ENCODE assay signal across 8 cellular contexts in the genomic region with DNA sequence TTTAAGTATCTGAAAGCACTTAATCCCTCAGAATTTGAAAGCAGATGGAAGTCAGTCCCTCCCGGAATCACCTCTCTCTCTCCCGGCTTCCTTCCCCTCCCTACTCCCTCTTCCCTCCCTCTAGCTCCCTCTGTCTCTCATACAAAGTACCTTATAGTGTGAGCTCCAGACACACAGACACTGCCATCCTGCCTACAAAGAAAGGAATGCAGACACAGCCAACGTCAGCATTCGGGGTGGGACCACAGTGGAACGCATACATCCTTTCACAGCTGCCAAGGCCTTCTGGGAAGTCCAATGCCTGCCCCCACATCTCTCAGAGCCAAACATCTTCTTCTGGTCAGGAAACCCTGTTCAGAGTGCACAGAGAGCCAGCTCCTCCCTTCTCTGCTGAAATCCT. TPM values are rescaled to one million over a fixed set of nuclear protein-coding genes. Genes with fewer than 3 reads are reported as not detected.
DNase-seq lines count a peak whose midpoint lies in the region; ATAC-seq and TF ChIP-seq lines count a peak whose summit lies in the region.

No MANE protein-coding gene starts in this region.

- 0 to 3% methylated on average over 4 to 5 of the region's 5 CpGs for WGBS in GM23248 (ENCODE audit: low coverage in 1 of 2, low lambda C conversion rate in 2 of 2, missing lambda C conversion rate in 2 of 2), 2 experiments

- H3K4me1 Mint-ChIP-seq in nephron: peaks cover 90% of the 10 kb centered on the region
- H3K4me1 Mint-ChIP-seq in stimulated activated naive CD8-positive, alpha-beta T cell treated with anti-CD3 and anti-CD28 coated beads, Interleukin-15, amount 100 ng/mL, for 72 hours: peaks cover 85% of the 10 kb centered on the region

- no peaks in the 10 kb centered on the region for H3K9me2 ChIP-seq in GM23248 (ENCODE audit: insufficient read depth)

- H3K4me3 Mint-ChIP-seq in nephron: peak overlapping the region in 2 of 3 experiments; percentile 10 to 66
- no peak overlapping the region for H3K4me3 Mint-ChIP-seq in stimulated activated naive CD8-positive, alpha-beta T cell treated with anti-CD3 and anti-CD28 coated beads, Interleukin-15, amount 100 ng/mL, for 72 hours

- H3K36me3 Mint-ChIP-seq in nephron (ENCODE audit: low read depth): no peaks in the 10 kb centered on the region

- TF ChIP-seq CTCF in fibroblast of lung (conservative IDR thresholded peaks at IDR 0.05 in 1 of 2, IDR thresholded peaks at IDR 0.05 in 1 of 2; ENCODE audit: low read depth in 1 of 2, low read length in 2 of 2) (peak; percentile 54 to 67), nephron (IDR thresholded peaks at IDR 0.05; ENCODE audit: unreplicated experiment in 3 of 3) (peak; percentile 31 to 36 (median 31))

- H3K27me3 ChIP-seq in GM23248 (replicated peaks; ENCODE audit: insufficient read depth) (no peaks in the 10 kb centered on the region), fibroblast of lung (ENCODE audit: control insufficient read depth, insufficient read depth, low read length) (no peaks in the 10 kb centered on the region)

- H3K4me3 ChIP-seq in GM23248: peak overlapping the region; percentile 57
- H3K4me3 ChIP-seq in fibroblast of lung (replicated peaks in 1 of 4; ENCODE audit: control extremely low read depth in 1 of 4, insufficient read depth in 1 of 4, low read depth in 3 of 4, low read length in 4 of 4): peak overlapping the region in 1 of 4 experiments; percentile 29

- peak overlapping the region; percentile 92 for H3K27ac ChIP-seq in GM23248
- H3K27ac ChIP-seq in fibroblast of lung (ENCODE audit: insufficient read depth, low read length): peak overlapping the region; percentile 89

- H3K4me2 ChIP-seq in GM23248 (ENCODE audit: unreplicated experiment) (peak overlapping the region; percentile 86), fibroblast of lung (ENCODE audit: extremely low read depth, insufficient read depth, low read length) (peak overlapping the region; percentile 77)

- H3K27me3 Mint-ChIP-seq in nephron (ENCODE audit: low read depth): no peaks in the 10 kb centered on the region
- no peaks in the 10 kb centered on the region for H3K27me3 Mint-ChIP-seq in stimulated activated naive CD8-positive, alpha-beta T cell treated with anti-CD3 and anti-CD28 coated beads, Interleukin-15, amount 100 ng/mL, for 72 hours

- peak overlapping the region; percentile 75 for H3K9ac ChIP-seq in GM23248
- H3K9ac ChIP-seq in fibroblast of lung (ENCODE audit: insufficient read depth, low read length): no peak overlapping the region

- DNase-seq in GM23248 (peak; percentile 99), RPMI7951 (ENCODE audit: low read depth) (peak; percentile 93), fibroblast of lung (ENCODE audit: low read depth in 2 of 2) (peak; percentile 99 to 100)
- DNase-seq in stimulated activated naive CD8-positive, alpha-beta T cell treated with anti-CD3 and anti-CD28 coated beads, Interleukin-15, amount 100 ng/mL, for 72 hours: no peak

- H3K27ac Mint-ChIP-seq in nephron: peak overlapping the region; percentile 82 to 91 (median 87)
- H3K27ac Mint-ChIP-seq in stimulated activated naive CD8-positive, alpha-beta T cell treated with anti-CD3 and anti-CD28 coated beads, Interleukin-15, amount 100 ng/mL, for 72 hours: no peak overlapping the region

- H3F3A ChIP-seq in GM23248 (ENCODE audit: insufficient read depth): peaks cover 73% of the 10 kb centered on the region

- H3K4me1 ChIP-seq in GM23248 (ENCODE audit: insufficient read depth): peaks cover 82% of the 10 kb centered on the region
- peaks cover 52% of the 10 kb centered on the region for H3K4me1 ChIP-seq in fibroblast of lung (ENCODE audit: control insufficient read depth, extremely low read depth, insufficient read depth, low read length)

- no peaks in the 10 kb centered on the region for H3K36me3 ChIP-seq in GM23248 (ENCODE audit: low read depth)
- H3K36me3 ChIP-seq in fibroblast of lung (ENCODE audit: control insufficient read depth, insufficient read depth, low read length): no peaks in the 10 kb centered on the region

- H3K9me3 ChIP-seq in GM23248 (ENCODE audit: low read depth) (no peaks in the 10 kb centered on the region), fibroblast of lung (ENCODE audit: control insufficient read depth, insufficient read depth, low read depth, low read length) (no peaks in the 10 kb centered on the region)

- H3K79me2 ChIP-seq in GM23248 (ENCODE audit: insufficient read depth): peaks cover 77% of the 10 kb centered on the region
- H3K79me2 ChIP-seq in fibroblast of lung (ENCODE audit: control insufficient read depth, insufficient read depth, low read length): peaks cover 2% of the 10 kb centered on the region

- H4K20me1 ChIP-seq in GM23248 (ENCODE audit: insufficient read depth) (no peaks in the 10 kb centered on the region), fibroblast of lung (ENCODE audit: control insufficient read depth, extremely low read depth, insufficient read depth, low read length) (no peaks in the 10 kb centered on the region)

- no peaks in the 10 kb centered on the region for H3K9me3 Mint-ChIP-seq in nephron
- no peaks in the 10 kb centered on the region for H3K9me3 Mint-ChIP-seq in stimulated activated naive CD8-positive, alpha-beta T cell treated with anti-CD3 and anti-CD28 coated beads, Interleukin-15, amount 100 ng/mL, for 72 hours

- peak overlapping the region; percentile 46 for H2AFZ ChIP-seq in GM23248
- H2AFZ ChIP-seq in fibroblast of lung (ENCODE audit: low read length): no peak overlapping the region

- ATAC-seq in HG02884 (IDR thresholded peaks at IDR 0.05; ENCODE audit: unreplicated experiment): no peak
- ATAC-seq in stimulated activated naive CD8-positive, alpha-beta T cell treated with anti-CD3 and anti-CD28 coated beads, Interleukin-15, amount 100 ng/mL, for 72 hours: no peak
- no peak for ATAC-seq in activated CD4-positive, CD25-positive, alpha-beta regulatory T cell treated with anti-CD3 and anti-CD28 coated beads, Interleukin-2, amount 50 U/mL, for 24 hours
- no peak for ATAC-seq in HG02571 (IDR thresholded peaks at IDR 0.05; ENCODE audit: unreplicated experiment)

- in situ Hi-C loops in GM23248 (cut with MboI): no loop called here

RNA-seq across cellular contexts. Expression of gene NOD1, which starts 9.3 kb away (rescaled TPM):
- total RNA-seq in GM23248 (2014; rRNA removed; shearing (Covaris generic)): 8.6 and 11.1 TPM in 2 replicates
- polyA plus RNA-seq in GM23248 (2016; fragmentation: Nextera tagmentation; extraction: Ambion mirVana) (4.4 and 5.9 TPM in 2 replicates), fibroblast of lung (2.8 and 3.3 TPM in 2 replicates)
- 9.1 and 12.3 TPM in 2 replicates for total RNA-seq in RPMI7951 (2014; rRNA removed; shearing (Covaris generic))
- 6.9 and 7.3 TPM in 2 replicates for total RNA-seq in fibroblast of lung
- 2.1 and 3.4 TPM in 2 replicates for polyA plus RNA-seq in fibroblast of lung (2012)
- polyA minus RNA-seq in fibroblast of lung (ENCODE audit: low replicate concordance): 1.9 and 5.3 TPM in 2 replicates

RNA-seq across cellular contexts. Expression of gene GGCT, which starts 35.3 kb away (rescaled TPM):
- total RNA-seq in GM23248 (2014; rRNA removed; shearing (Covaris generic)): 31.3 and 40.0 TPM in 2 replicates
- polyA plus RNA-seq in GM23248 (2016; fragmentation: Nextera tagmentation; extraction: Ambion mirVana) (47.9 and 48.8 TPM in 2 replicates), fibroblast of lung (21.6 and 23.2 TPM in 2 replicates)
- 98.3 and 113 TPM in 2 replicates for total RNA-seq in RPMI7951 (2014; rRNA removed; shearing (Covaris generic))
- 24.6 and 33.1 TPM in 2 replicates for total RNA-seq in fibroblast of lung
- polyA plus RNA-seq in fibroblast of lung (2012): 31.1 and 32.0 TPM in 2 replicates
- 9.0 and 9.3 TPM in 2 replicates for polyA minus RNA-seq in fibroblast of lung (ENCODE audit: low replicate concordance)

Comparison
In these comparisons a context has a peak if more than half of its experiments do, and no peak if none do; other contexts are left out.
1. DNase-seq: peak in GM23248 (single experiment), RPMI7951 (single experiment) and fibroblast of lung (2 of 2); none in stimulated activated naive CD8-positive, alpha-beta T cell treated with anti-CD3 and anti-CD28 coated beads, Interleukin-15, amount 100 ng/mL, for 72 hours (0 of 2).
2. H3K27ac Mint-ChIP-seq: peak in nephron (3 of 3); none in stimulated activated naive CD8-positive, alpha-beta T cell treated with anti-CD3 and anti-CD28 coated beads, Interleukin-15, amount 100 ng/mL, for 72 hours (0 of 2).
3. H3K4me3 Mint-ChIP-seq: peak in nephron (2 of 3); none in stimulated activated naive CD8-positive, alpha-beta T cell treated with anti-CD3 and anti-CD28 coated beads, Interleukin-15, amount 100 ng/mL, for 72 hours (0 of 2).